ENCODE assay signal across 11 cellular contexts in genomic region chr10:119138341-119139306, GRCh38. TPM values are rescaled to one million over a fixed set of nuclear protein-coding genes. Genes with fewer than 3 reads are reported as not detected.
A peak's percentile ranks its signal among the peaks of the same experiment; 100 is the strongest.
DNase-seq lines count a peak whose midpoint lies in the region; ATAC-seq and TF ChIP-seq lines count a peak whose summit lies in the region.
"Had no signal": no experiment of that assay in that cellular context is flagged by ENCODE, and none has a peak within 500 bp of the region (broad histone marks: within the 10 kb centered on the region; RNA-seq: fewer than 3 reads in every experiment).

No MANE protein-coding gene starts in this region.

- no peaks in the 10 kb centered on the region for H3K27me3 ChIP-seq in Panc1 (ENCODE audit: control insufficient read depth, insufficient read depth, low read length)
- H3K27me3 ChIP-seq in liver (ENCODE audit: control insufficient read depth in 4 of 4, insufficient read depth in 4 of 4, low read length in 3 of 4) = no peaks in the 10 kb centered on the region
- H3K27me3 ChIP-seq: upper lobe of right lung had no signal

- peaks cover 21% of the 10 kb centered on the region for H3K36me3 Mint-ChIP-seq in T-helper 1 cell treated with Interleukin-12 subunit alpha and Interleukin-12 subunit beta and Interleukin-4 antibody, amounts not matched to agents 30 μg/mL and 1 μg/mL, for 36 hours (ENCODE audit: low read depth)

- TF ChIP-seq CTCF in Panc1 (IDR thresholded peaks at IDR 0.05) = no peak
- TF ChIP-seq CTCF in liver (IDR thresholded peaks at IDR 0.05; ENCODE audit: low read depth, low read length, missing input control) = no peak

- ATAC-seq in Panc1 = peak; percentile 15; the same call in 1 of the 2 replicates
- ATAC-seq in HG02588 (IDR thresholded peaks at IDR 0.05; ENCODE audit: unreplicated experiment) = no peak

- H3K4me3 ChIP-seq in Panc1 (ENCODE audit: low read depth in 2 of 2, low read length in 2 of 2) (no peak overlapping the region), liver (ENCODE audit: low read depth in 1 of 3, low read length in 3 of 3) (no peak overlapping the region)
- H3K4me3 ChIP-seq: HAP-1, upper lobe of right lung had no signal

- CTCF ChIA-PET in Panc1 (lab: Charles Lee) = interaction anchor here (0.7 kb wide), 1 partner anchor 470 kb away, joined by 10 read pairs; no protein-coding TSS in a partner anchor

- H3K4me1 ChIP-seq in Panc1 (ENCODE audit: control insufficient read depth, insufficient read depth, low read length) (no peaks in the 10 kb centered on the region), liver (ENCODE audit: control insufficient read depth in 4 of 4, insufficient read depth in 4 of 4, low read length in 3 of 4) (peaks cover 3 to 19% (median 12%) of the 10 kb centered on the region in 4 donors)
- H3K4me1 ChIP-seq: HAP-1 had no signal

- H3K9me3 ChIP-seq in Panc1 (ENCODE audit: control insufficient read depth, insufficient read depth, low read depth, low read length) (no peaks in the 10 kb centered on the region), liver (ENCODE audit: control insufficient read depth in 4 of 4, low read length in 3 of 4) (no peaks in the 10 kb centered on the region)
- H3K9me3 ChIP-seq: HAP-1, upper lobe of right lung had no signal

- BruUV-seq in Panc1 (replicated peaks; lab: Mats Ljungman, UMichigan) = no TSS peak

- intact Hi-C loops in Panc1 (cut with micrococcal nuclease; ENCODE audit: unreplicated experiment) = no loop called here

- H3K9ac ChIP-seq in liver (ENCODE audit: low read depth in 1 of 2, low read length in 2 of 2) = no peak overlapping the region

- in situ Hi-C loops in Panc1 (cut with HindIII; ENCODE audit: low pct_unique_long_range_greater_than_20kb, low sequenced_read_pairs) = no loop called here

- POLR2A ChIA-PET in Panc1 (lab: Charles Lee) = no interaction called here

- no peaks in the 10 kb centered on the region for H3K27me3 Mint-ChIP-seq in T-helper 1 cell treated with Interleukin-12 subunit alpha and Interleukin-12 subunit beta and Interleukin-4 antibody, amounts not matched to agents 30 μg/mL and 1 μg/mL, for 36 hours (ENCODE audit: low read depth)
- H3K27me3 Mint-ChIP-seq: activated B cell treated with CpG ODN at 0.5 μM for 24 hours had no signal

- WGBS in liver = 95% methylated on average over 17 of the region's 17 CpGs

- H3K27ac ChIP-seq in Panc1 (ENCODE audit: low read length) (no peak overlapping the region), liver (ENCODE audit: low read depth in 1 of 2, low read length in 2 of 2) (peak overlapping the region; percentile 32 to 67)
- H3K27ac ChIP-seq: upper lobe of right lung had no signal

- H3K4me3 Mint-ChIP-seq in T-helper 1 cell treated with Interleukin-12 subunit alpha and Interleukin-12 subunit beta and Interleukin-4 antibody, amounts not matched to agents 30 μg/mL and 1 μg/mL, for 36 hours = no peak overlapping the region
- H3K4me3 Mint-ChIP-seq: activated B cell treated with CpG ODN at 0.5 μM for 24 hours had no signal

- H3K27ac Mint-ChIP-seq in T-helper 1 cell treated with Interleukin-12 subunit alpha and Interleukin-12 subunit beta and Interleukin-4 antibody, amounts not matched to agents 30 μg/mL and 1 μg/mL, for 36 hours = peak overlapping the region; percentile 20
- H3K27ac Mint-ChIP-seq: activated B cell treated with CpG ODN at 0.5 μM for 24 hours had no signal

- peaks cover 27% of the 10 kb centered on the region for H3K4me1 Mint-ChIP-seq in T-helper 1 cell treated with Interleukin-12 subunit alpha and Interleukin-12 subunit beta and Interleukin-4 antibody, amounts not matched to agents 30 μg/mL and 1 μg/mL, for 36 hours (ENCODE audit: low read depth)
- H3K4me1 Mint-ChIP-seq: activated B cell treated with CpG ODN at 0.5 μM for 24 hours had no signal

- DNase-seq in T-helper 1 cell (no peak), GF-D8 (lab: John Stamatoyannopoulos, UW) (peak; percentile 85), Panc1 (ENCODE audit: low read depth, low spot score) (no peak), GOT3 (lab: John Stamatoyannopoulos, UW) (no peak), iPS-NIHi11 (ENCODE audit: low spot score) (no peak)
- DNase-seq: upper lobe of right lung had no signal

- H3K36me3 ChIP-seq in Panc1 (ENCODE audit: control insufficient read depth, insufficient read depth, low read length) (no peaks in the 10 kb centered on the region), liver (ENCODE audit: control insufficient read depth in 4 of 4, insufficient read depth in 3 of 4, low read depth in 1 of 4, low read length in 3 of 4) (peaks cover 0 to 6% (median 2%) of the 10 kb centered on the region in 4 donors)

- TF ChIP-seq RAD21 in liver (IDR thresholded peaks at IDR 0.05) = no peak

- H3K9me3 Mint-ChIP-seq in T-helper 1 cell treated with Interleukin-12 subunit alpha and Interleukin-12 subunit beta and Interleukin-4 antibody, amounts not matched to agents 30 μg/mL and 1 μg/mL, for 36 hours = no peaks in the 10 kb centered on the region
- H3K9me3 Mint-ChIP-seq: activated B cell treated with CpG ODN at 0.5 μM for 24 hours had no signal

TF ChIP-seq in liver, 16 proteins besides CTCF, POLR2A, EP300 and RAD21:
- TF ChIP-seq JUND (IDR thresholded peaks at IDR 0.05) (no peak), EGR1 (IDR thresholded peaks at IDR 0.05; ENCODE audit: low read depth in 2 of 2) (no peak), TAF1 (conservative IDR thresholded peaks at IDR 0.05) (no peak), REST (IDR thresholded peaks at IDR 0.05) (no peak), NR2F2 (IDR thresholded peaks at IDR 0.05) (no peak)

RNA-seq across cellular contexts. Expression of gene SFXN4, which starts 26.9 kb away (rescaled TPM):
- total RNA-seq in Panc1 (2021; ENCODE audit: unreplicated experiment) = 67.0 TPM
- polyA plus RNA-seq in Panc1 (2012; ENCODE audit: insufficient read length) = 56.5 TPM
- total RNA-seq in liver = 10 to 100 TPM; 12.4 to 34.1 TPM
- polyA plus RNA-seq in liver = 10 to 100 TPM; 20.7 to 27.5 TPM

RNA-seq across cellular contexts. Expression of gene DENND10, which starts 34.7 kb away (rescaled TPM):
- 72.8 TPM for total RNA-seq in Panc1 (2021; ENCODE audit: unreplicated experiment)
- 70.6 TPM for polyA plus RNA-seq in Panc1 (2012; ENCODE audit: insufficient read length)
- total RNA-seq in liver = 10 to 100 TPM; 22.9 to 31.7 TPM
- 10 to 100 TPM; 17.9 to 37.7 TPM for polyA plus RNA-seq in liver

RNA-seq across cellular contexts. Expression of gene PRDX3, which starts 40.0 kb away (rescaled TPM):
- total RNA-seq in Panc1 (2021; ENCODE audit: unreplicated experiment) (235 TPM), liver (100 to 1,000 TPM; 176 to 247 TPM)
- 145 TPM for polyA plus RNA-seq in Panc1 (2012; ENCODE audit: insufficient read length)
- 100 to 1,000 TPM; 268 to 307 TPM for polyA plus RNA-seq in liver

RNA-seq across cellular contexts. Expression of gene EIF3A, which starts 58.0 kb away (rescaled TPM):
- total RNA-seq in Panc1 (2021; ENCODE audit: unreplicated experiment) = 214 TPM
- 181 TPM for polyA plus RNA-seq in Panc1 (2012; ENCODE audit: insufficient read length)
- total RNA-seq in liver = 10 to 100 TPM; 54.1 to 88.9 TPM
- 10 to 100 TPM; 27.5 to 41.0 TPM for polyA plus RNA-seq in liver
